ENCODE assay signal across 22 cellular contexts in genomic region chr18:2908946-2909335, GRCh38.
DNase-seq lines count a peak whose midpoint lies in the region; ATAC-seq and TF ChIP-seq lines count a peak whose summit lies in the region.
"Had no signal": no experiment of that assay in that cellular context is flagged by ENCODE, and none has a peak within 500 bp of the region (broad histone marks: within the 10 kb centered on the region; RNA-seq: fewer than 3 reads in every experiment).

No MANE protein-coding gene starts in this region.

- H3K36me3 Mint-ChIP-seq in activated CD8-positive, alpha-beta memory T cell treated with anti-CD3 and anti-CD28 coated beads, Interleukin-2, amount 10 ng/mL, durations not matched to agents 7 days and 5 days, result peaks cover 14% of the 10 kb centered on the region
- H3K36me3 Mint-ChIP-seq in CD8-positive, alpha-beta memory T cell, result peaks cover 0 to 27% (median 2%) of the 10 kb centered on the region in 3 donors
- H3K36me3 Mint-ChIP-seq in T-cell, result peaks cover 7% of the 10 kb centered on the region

- intact Hi-C loops in breast epithelium (cut with DNase I; ENCODE audit: low total_unique reads), result no loop called here

- CTCF ChIA-PET in activated CD8-positive, alpha-beta memory T cell treated with anti-CD3 and anti-CD28 coated beads, Interleukin-2, amount 10 ng/mL, durations not matched to agents 7 days and 5 days (lab: Charles Lee), result interaction anchor here (0.7 to 1.7 kb wide), 2 partner anchors 25 to 86 kb away, joined by 3 to 5 read pairs; no protein-coding TSS in a partner anchor
- CTCF ChIA-PET in CD8-positive, alpha-beta memory T cell (lab: Charles Lee), result no interaction called here
- CTCF ChIA-PET in T-cell (lab: Charles Lee), result no interaction called here

- H3K9ac ChIP-seq in parathyroid adenoma, result peak overlapping the region; percentile 31

- peak overlapping the region; percentile 91 for H3K4me2 ChIP-seq in parathyroid adenoma (ENCODE audit: low read length)
- H3K4me2 ChIP-seq: smooth muscle cell had no signal

- no peak for ATAC-seq in activated CD8-positive, alpha-beta memory T cell treated with anti-CD3 and anti-CD28 coated beads, Interleukin-2, amount 10 ng/mL, durations not matched to agents 7 days and 5 days
- no peak for ATAC-seq in HG02763 (IDR thresholded peaks at IDR 0.05; ENCODE audit: unreplicated experiment)
- ATAC-seq in T-cell (replicated peaks in 1 of 4), result no peak
- ATAC-seq: psoas muscle, upper lobe of right lung had no signal

- POLR2A ChIA-PET in CD8-positive, alpha-beta memory T cell (lab: Charles Lee), result no interaction called here
- POLR2A ChIA-PET in T-cell (lab: Charles Lee), result interaction anchor here in 1 of 2 donors (1.0 kb wide), 1 partner anchor 10 kb away, joined by 3 read pairs; no protein-coding TSS in a partner anchor

- H3K9me3 Mint-ChIP-seq in activated CD8-positive, alpha-beta memory T cell treated with anti-CD3 and anti-CD28 coated beads, Interleukin-2, amount 10 ng/mL, durations not matched to agents 7 days and 5 days (ENCODE audit: low read depth), result no peaks in the 10 kb centered on the region
- H3K9me3 Mint-ChIP-seq in CD8-positive, alpha-beta memory T cell, result no peaks in the 10 kb centered on the region
- no peaks in the 10 kb centered on the region for H3K9me3 Mint-ChIP-seq in T-cell
- H3K9me3 Mint-ChIP-seq: activated CD4-positive, alpha-beta T cell treated with anti-CD3 and anti-CD28 coated beads, Interleukin-2, amount 10 ng/mL, durations not matched to agents 24 days and 14 days; memory B cell; nephron progenitor cell had no signal

- H3K4me3 ChIP-seq in CD8-positive, alpha-beta memory T cell (ENCODE audit: low read length), result no peak overlapping the region
- H3K4me3 ChIP-seq in coronary artery (no peak overlapping the region), parathyroid adenoma (ENCODE audit: low read depth, low read length) (peak overlapping the region; percentile 35), breast epithelium (no peak overlapping the region)
- H3K4me3 ChIP-seq: adrenal gland, psoas muscle, smooth muscle cell, upper lobe of right lung had no signal

- H3K4me1 Mint-ChIP-seq in activated CD8-positive, alpha-beta memory T cell treated with anti-CD3 and anti-CD28 coated beads, Interleukin-2, amount 10 ng/mL, durations not matched to agents 7 days and 5 days, result peaks cover 19% of the 10 kb centered on the region
- peaks cover 20 to 25% (median 20%) of the 10 kb centered on the region in 3 donors for H3K4me1 Mint-ChIP-seq in CD8-positive, alpha-beta memory T cell
- peaks cover 20 to 23% (median 21%) of the 10 kb centered on the region in 3 donors for H3K4me1 Mint-ChIP-seq in T-cell

- no peaks in the 10 kb centered on the region for H3K27me3 ChIP-seq in CD8-positive, alpha-beta memory T cell (ENCODE audit: insufficient read depth, low read length, poor library complexity, severe bottlenecking)
- H3K27me3 ChIP-seq in parathyroid adenoma (ENCODE audit: control insufficient read depth, insufficient read depth, low read length) (no peaks in the 10 kb centered on the region), breast epithelium (no peaks in the 10 kb centered on the region)
- H3K27me3 ChIP-seq: upper lobe of right lung had no signal

- peaks cover 70% of the 10 kb centered on the region for H3K79me2 ChIP-seq in parathyroid adenoma

- DNase-seq in activated CD8-positive, alpha-beta memory T cell treated with anti-CD3 and anti-CD28 coated beads, Interleukin-2, amount 10 ng/mL, durations not matched to agents 7 days and 5 days, result no peak
- no peak for DNase-seq in activated CD8-positive, alpha-beta memory T cell treated with anti-CD3 and anti-CD28 coated beads, Interleukin-2, amount 50 U/mL, for 48 hours
- DNase-seq in CD8-positive, alpha-beta memory T cell, result no peak
- DNase-seq in coronary artery (ENCODE audit: low spot score) (peak; percentile 65), breast epithelium (ENCODE audit: low spot score in 2 of 2) (no peak), T-cell (no peak)
- DNase-seq: 8988T; activated CD4-positive, alpha-beta T cell treated with anti-CD3 and anti-CD28 coated beads, Interleukin-2, amount 10 ng/mL, durations not matched to agents 24 days and 14 days; AML-193; NCI-H1092; NCI-H2029; nephron progenitor cell; OCI-M1; psoas muscle; SIG-M5; stimulated activated CD4-positive, alpha-beta T cell treated with anti-CD3 and anti-CD28 coated beads, Interleukin-4, amount 100 ng/mL, for 24 hours; upper lobe of right lung had no signal

- no peaks in the 10 kb centered on the region for H3K9me3 ChIP-seq in CD8-positive, alpha-beta memory T cell (ENCODE audit: low read length)
- no peaks in the 10 kb centered on the region for H3K9me3 ChIP-seq in parathyroid adenoma (ENCODE audit: control insufficient read depth, low read length)
- no peaks in the 10 kb centered on the region for H3K9me3 ChIP-seq in breast epithelium
- H3K9me3 ChIP-seq: adrenal gland, psoas muscle, upper lobe of right lung had no signal

- no peak for TF ChIP-seq CTCF in coronary artery (IDR thresholded peaks at IDR 0.05)
- no peak for TF ChIP-seq CTCF in parathyroid adenoma (IDR thresholded peaks at IDR 0.05)
- TF ChIP-seq CTCF in breast epithelium (IDR thresholded peaks at IDR 0.05), result no peak

- peak overlapping the region; percentile 16 for H3K27ac Mint-ChIP-seq in activated CD8-positive, alpha-beta memory T cell treated with anti-CD3 and anti-CD28 coated beads, Interleukin-2, amount 10 ng/mL, durations not matched to agents 7 days and 5 days
- H3K27ac Mint-ChIP-seq in CD8-positive, alpha-beta memory T cell, result peak overlapping the region in 7 of 8 donors; percentile 48 to 87 (median 78)
- H3K27ac Mint-ChIP-seq in T-cell, result peak overlapping the region in 1 of 2 donors; percentile 89
- H3K27ac Mint-ChIP-seq: memory B cell, nephron progenitor cell had no signal

- TF ChIP-seq POLR2A in breast epithelium (IDR thresholded peaks at IDR 0.05), result no peak

- no peak overlapping the region for H3K27ac ChIP-seq in CD8-positive, alpha-beta memory T cell (ENCODE audit: low read depth, low read length)
- H3K27ac ChIP-seq in coronary artery (no peak overlapping the region), parathyroid adenoma (peak overlapping the region; percentile 99), breast epithelium (no peak overlapping the region)
- H3K27ac ChIP-seq: adrenal gland, psoas muscle, upper lobe of right lung had no signal

- no peak overlapping the region for H3K4me3 Mint-ChIP-seq in activated CD8-positive, alpha-beta memory T cell treated with anti-CD3 and anti-CD28 coated beads, Interleukin-2, amount 10 ng/mL, durations not matched to agents 7 days and 5 days
- H3K4me3 Mint-ChIP-seq in CD8-positive, alpha-beta memory T cell, result peak overlapping the region in 1 of 7 donors; percentile 82
- no peak overlapping the region for H3K4me3 Mint-ChIP-seq in T-cell

- peaks cover 8% of the 10 kb centered on the region for H3K4me1 ChIP-seq in CD8-positive, alpha-beta memory T cell (ENCODE audit: insufficient read depth, low read length)
- H3K4me1 ChIP-seq in parathyroid adenoma (peaks cover 74% of the 10 kb centered on the region), breast epithelium (no peaks in the 10 kb centered on the region)
- H3K4me1 ChIP-seq: psoas muscle had no signal

- no peak overlapping the region for H2AFZ ChIP-seq in parathyroid adenoma

- H3K36me3 ChIP-seq in CD8-positive, alpha-beta memory T cell (ENCODE audit: insufficient read depth, low read length), result no peaks in the 10 kb centered on the region
- no peaks in the 10 kb centered on the region for H3K36me3 ChIP-seq in parathyroid adenoma (ENCODE audit: control insufficient read depth, insufficient read depth, low read length)
- H3K36me3 ChIP-seq in breast epithelium, result peaks cover 7% of the 10 kb centered on the region

- H3K27me3 Mint-ChIP-seq in activated CD8-positive, alpha-beta memory T cell treated with anti-CD3 and anti-CD28 coated beads, Interleukin-2, amount 10 ng/mL, durations not matched to agents 7 days and 5 days, result no peaks in the 10 kb centered on the region
- peaks cover 0 to 1% of the 10 kb centered on the region in 2 donors for H3K27me3 Mint-ChIP-seq in CD8-positive, alpha-beta memory T cell
- no peaks in the 10 kb centered on the region for H3K27me3 Mint-ChIP-seq in T-cell
- H3K27me3 Mint-ChIP-seq: activated CD4-positive, alpha-beta T cell treated with anti-CD3 and anti-CD28 coated beads, Interleukin-2, amount 10 ng/mL, durations not matched to agents 24 days and 14 days; memory B cell had no signal
